In the genomic region with DNA sequence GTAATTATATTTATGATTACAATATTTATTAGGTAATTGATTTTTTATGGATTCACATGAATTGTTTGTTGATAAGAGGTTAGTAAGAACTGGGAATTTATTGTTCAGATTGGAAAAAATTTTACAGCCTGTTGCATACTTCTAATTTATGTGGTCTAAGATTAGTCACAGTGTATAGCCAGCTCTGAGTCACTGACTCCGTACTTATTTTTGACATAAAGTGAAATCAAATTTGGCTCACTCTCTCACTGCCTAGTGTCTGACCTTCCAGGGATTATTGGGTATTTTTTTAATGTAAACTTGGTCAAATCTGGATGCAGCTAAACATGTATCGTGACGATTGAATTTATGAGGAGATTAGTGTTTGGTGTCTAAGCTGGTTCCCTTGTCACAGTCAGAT, we compare ENCODE assay signal across 13 cellular contexts.
DNase-seq lines count a peak whose midpoint lies in the region; ATAC-seq and TF ChIP-seq lines count a peak whose summit lies in the region.
"Had no signal": no experiment of that assay in that cellular context is flagged by ENCODE, and none has a peak within 500 bp of the region (broad histone marks: within the 10 kb centered on the region; RNA-seq: fewer than 3 reads in every experiment).

No MANE protein-coding gene starts in this region.

- no peak for ATAC-seq in aorta (ENCODE audit: low FRiP score)
- ATAC-seq: natural killer cell treated with Interleukin-12 subunit alpha and Interleukin-12 subunit beta and Interleukin-15 and Interleukin-18, amount 100 ng/mL, for 72 hours had no signal

- H3K27me3 ChIP-seq in osteoblast (ENCODE audit: insufficient read depth, low read length) (no peaks in the 10 kb centered on the region), aorta (ENCODE audit: control insufficient read depth in 1 of 2, insufficient read depth in 2 of 2, low read length in 1 of 2) (no peaks in the 10 kb centered on the region), stomach (no peaks in the 10 kb centered on the region)

- H3K4me2 ChIP-seq in osteoblast (ENCODE audit: insufficient read depth, low read length), result peak overlapping the region; percentile 51

- no peak for TF ChIP-seq POLR2A in stomach (IDR thresholded peaks at IDR 0.05)

- no peaks in the 10 kb centered on the region for H4K20me1 ChIP-seq in osteoblast (ENCODE audit: insufficient read depth, low read length)

- H3K4me3 ChIP-seq in epithelial cell of esophagus (ENCODE audit: low read length) (no peak overlapping the region), osteoblast (ENCODE audit: insufficient read depth, low read length) (no peak overlapping the region), aorta (ENCODE audit: low read length in 2 of 2) (no peak overlapping the region), stomach (no peak overlapping the region)

- peak overlapping the region; percentile 80 for H3K27ac ChIP-seq in osteoblast (ENCODE audit: low read depth, low read length)
- no peak overlapping the region for H3K27ac ChIP-seq in aorta (ENCODE audit: low read depth in 1 of 2, low read length in 2 of 2)
- no peak overlapping the region for H3K27ac ChIP-seq in stomach

- DNase-seq in Caki2 (ENCODE audit: low read depth), result peak; percentile 19
- DNase-seq in NCI-H460 (ENCODE audit: extremely low read depth, low read depth), result peak; percentile 20
- peak; percentile 80 for DNase-seq in epithelial cell of esophagus (ENCODE audit: low read depth)
- DNase-seq in osteoblast (ENCODE audit: insufficient read length, low spot score, missing footprints), result peak; percentile 84
- no peak for DNase-seq in aorta
- DNase-seq in activated effector memory CD4-positive, alpha-beta T cell treated with anti-CD3 and anti-CD28 coated beads, Interleukin-2, amount 50 U/mL, for 16 hours, result no peak
- DNase-seq in stomach, result no peak
- DNase-seq in GM19240 (ENCODE audit: insufficient read length, low spot score), result no peak
- DNase-seq: activated T-cell treated with anti-CD3 and anti-CD28 coated beads for 4 hours; MM.1S; NCI-H82; stimulated activated CD4-positive, alpha-beta T cell treated with anti-CD3 and anti-CD28 coated beads, Interleukin-2, amount 100 ng/mL, for 24 hours had no signal

- WGBS in aorta, 2 donors, result 10 to 17% methylated on average over 3 of the region's 3 CpGs
- 49 to 78% (median 55%) methylated on average over 3 of the region's 3 CpGs for WGBS in stomach, 5 donors

- H3K79me2 ChIP-seq in osteoblast (ENCODE audit: insufficient read depth, low read length), result no peaks in the 10 kb centered on the region

- peaks cover 40% of the 10 kb centered on the region for H3K4me1 ChIP-seq in osteoblast (ENCODE audit: insufficient read depth, low read length)
- no peaks in the 10 kb centered on the region for H3K4me1 ChIP-seq in aorta (ENCODE audit: control insufficient read depth in 1 of 2, insufficient read depth in 2 of 2, low read length in 2 of 2)
- H3K4me1 ChIP-seq in stomach, result peaks cover 0 to 3% (median 0%) of the 10 kb centered on the region in 4 donors

- intact Hi-C loops in aorta (cut with DNase I) (no loop called here), stomach (cut with DNase I; ENCODE audit: low total_unique reads) (no loop called here)

- H3K36me3 ChIP-seq in osteoblast (ENCODE audit: insufficient read depth, low read length) (no peaks in the 10 kb centered on the region), aorta (ENCODE audit: control insufficient read depth in 1 of 2, insufficient read depth in 2 of 2, low read length in 1 of 2) (no peaks in the 10 kb centered on the region), stomach (no peaks in the 10 kb centered on the region)

- TF ChIP-seq CTCF in epithelial cell of esophagus (IDR thresholded peaks at IDR 0.05; ENCODE audit: insufficient read depth, low read depth, low read length, missing control alignments) (no peak), osteoblast (IDR thresholded peaks at IDR 0.05; ENCODE audit: extremely low read depth, low read depth, low read length) (no peak), stomach (IDR thresholded peaks at IDR 0.05) (no peak)

- TF ChIP-seq EP300 in stomach (IDR thresholded peaks at IDR 0.05), result no peak

- in situ Hi-C loops in Caki2 (cut with HindIII; ENCODE audit: low pct_unique_long_range_greater_than_20kb, low sequenced_read_pairs), result no loop called here

- H3K9me3 ChIP-seq in osteoblast (ENCODE audit: low read depth, low read length) (no peaks in the 10 kb centered on the region), aorta (ENCODE audit: control insufficient read depth, low read length) (no peaks in the 10 kb centered on the region), stomach (no peaks in the 10 kb centered on the region)

- no peak overlapping the region for H2AFZ ChIP-seq in osteoblast (ENCODE audit: low read length)

Comparison
In these comparisons a context has a peak if more than half of its experiments do, and no peak if none do; other contexts are left out.
1. DNase-seq: peak in Caki2 (single experiment), NCI-H460 (single experiment), epithelial cell of esophagus (single experiment) and osteoblast (single experiment); none in aorta (0 of 2), activated effector memory CD4-positive, alpha-beta T cell treated with anti-CD3 and anti-CD28 coated beads, Interleukin-2, amount 50 U/mL, for 16 hours (single experiment), stomach (single experiment) and GM19240 (single experiment).